Comparison of ENCODE assay signal across 21 cellular contexts in genomic region chr14:96208739-96209138, GRCh38. TPM values are rescaled to one million over a fixed set of nuclear protein-coding genes. Genes with fewer than 3 reads are reported as not detected.
"Had no signal": no experiment of that assay in that cellular context is flagged by ENCODE, and none has a peak within 500 bp of the region (broad histone marks: within the 10 kb centered on the region; RNA-seq: fewer than 3 reads in every experiment).

No MANE protein-coding gene starts in this region.

- H3K27me3 ChIP-seq: MG63, SJCRH30 had no signal

- H3K4me3 ChIP-seq: MG63, SJCRH30 had no signal

- ATAC-seq: Right ventricle myocardium inferior, SK-N-SH treated with all-trans-retinoic acid at 6 μM for 48 hours had no signal

- DNase-seq: Karpas-422, KG1, MG63, NCI-H1092 treated with DMSO at 0.1 percent for 48 hours, NCI-H1436, NCI-H187, NCI-H2029, NCI-H2081 treated with DMSO at 0.1 percent for 48 hours, NCI-H2171, NCI-H226, NCI-H446, NCI-H510A, NCI-H524 treated with DMSO at 0.1 percent for 48 hours, NCI-H69, NCI-H774, RPMI8226, SHP77 treated with DMSO at 0.1 percent for 48 hours, SJCRH30 had no signal

- H3K27ac ChIP-seq: SJCRH30 had no signal

- H3K36me3 ChIP-seq: SJCRH30 had no signal

- H3K9me3 ChIP-seq: SJCRH30 had no signal

RNA-seq across cellular contexts. Expression of gene BDKRB2, which starts 4.1 kb away (rescaled TPM):
- total RNA-seq: SJCRH30 had no signal

RNA-seq across cellular contexts. Expression of gene BDKRB1, which starts 47.3 kb away (rescaled TPM):
- total RNA-seq: HT-29, Right ventricle myocardium inferior had no signal
